In the genomic region with DNA sequence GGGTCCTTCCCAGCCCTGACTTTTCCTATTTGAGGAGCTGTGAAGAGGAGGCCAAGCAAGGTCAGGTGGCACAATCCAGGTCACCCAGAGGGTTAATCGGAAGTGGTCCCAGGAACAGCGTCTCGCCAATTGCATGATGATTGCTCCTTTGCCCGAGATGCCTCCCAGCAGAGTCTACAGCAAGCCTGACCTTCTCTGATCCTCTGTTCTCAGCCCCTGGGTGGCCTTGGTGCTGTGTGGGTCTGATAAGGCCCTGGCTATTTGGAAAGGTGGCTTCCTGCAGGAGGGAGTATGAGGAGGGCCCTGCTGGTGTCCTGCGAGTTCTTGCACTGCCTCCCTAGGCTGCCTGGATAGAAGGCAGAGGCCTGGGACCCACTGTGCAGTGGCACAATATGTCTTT, we compare ENCODE assay signal across 14 cellular contexts.
A peak's percentile ranks its signal among the peaks of the same experiment; 100 is the strongest.
DNase-seq lines count a peak whose midpoint lies in the region; TF ChIP-seq lines count a peak whose summit lies in the region.
"Had no signal": no experiment of that assay in that cellular context is flagged by ENCODE, and none has a peak within 500 bp of the region (broad histone marks: within the 10 kb centered on the region; RNA-seq: fewer than 3 reads in every experiment).

No MANE protein-coding gene starts in this region.

- H3K9ac ChIP-seq in mucosa of stomach (ENCODE audit: low read length): peak overlapping the region; percentile 11

- no peak overlapping the region for H3K4me2 ChIP-seq in hepatocyte
- H3K4me2 ChIP-seq: GM23338 had no signal

- H3K36me3 ChIP-seq in HEK293 (ENCODE audit: control insufficient read depth in 2 of 2, insufficient read depth in 1 of 2, low read length in 2 of 2): no peaks in the 10 kb centered on the region
- H3K36me3 ChIP-seq in hepatocyte (replicated peaks; ENCODE audit: insufficient read depth, low read depth): no peaks in the 10 kb centered on the region
- H3K36me3 ChIP-seq in mucosa of stomach (ENCODE audit: control insufficient read depth, insufficient read depth, low read length): no peaks in the 10 kb centered on the region
- no peaks in the 10 kb centered on the region for H3K36me3 ChIP-seq in stomach
- no peaks in the 10 kb centered on the region for H3K36me3 ChIP-seq in ascending aorta
- H3K36me3 ChIP-seq: BE2C had no signal

- 0 out of 2 replicates have a peak, but pooled peaks cover 3% of the 10 kb centered on the region for H3K4me1 ChIP-seq in HEK293 (ENCODE audit: control insufficient read depth, insufficient read depth, low read length)
- peaks cover 32% of the 10 kb centered on the region for H3K4me1 ChIP-seq in hepatocyte (ENCODE audit: insufficient read depth)
- H3K4me1 ChIP-seq in mucosa of stomach (ENCODE audit: control insufficient read depth, insufficient read depth, low read length): peaks cover 80% of the 10 kb centered on the region
- H3K4me1 ChIP-seq in stomach: peaks cover 23 to 61% (median 35%) of the 10 kb centered on the region in 4 donors
- H3K4me1 ChIP-seq in ascending aorta: peaks cover 0 to 6% of the 10 kb centered on the region in 2 donors
- H3K4me1 ChIP-seq: BE2C had no signal

- TF ChIP-seq POLR2A in stomach (IDR thresholded peaks at IDR 0.05) (no peak), erythroblast (IDR thresholded peaks at IDR 0.05; ENCODE audit: low read length) (no peak)

- TF ChIP-seq CTCF in HEK293 (tag by site-specific recombination; IDR thresholded peaks at IDR 0.05) (no peak), hepatocyte (IDR thresholded peaks at IDR 0.05; ENCODE audit: poor library complexity) (no peak), stomach (IDR thresholded peaks at IDR 0.05) (no peak), ascending aorta (IDR thresholded peaks at IDR 0.05) (no peak)

- no peaks in the 10 kb centered on the region for H3K79me2 ChIP-seq in hepatocyte

- 85% methylated on average over 5 of the region's 5 CpGs for WGBS in hepatocyte (ENCODE audit: low lambda C conversion rate, missing lambda C conversion rate)
- 66 to 95% (median 86%) methylated on average over 5 of the region's 5 CpGs for WGBS in stomach, 5 donors

- H3K9me2 ChIP-seq in hepatocyte (replicated peaks; ENCODE audit: insufficient read depth): no peaks in the 10 kb centered on the region

- no peak for DNase-seq in hepatocyte (ENCODE audit: low spot score)
- DNase-seq in stomach: no peak
- DNase-seq in erythroblast (lab: John Stamatoyannopoulos, UW): no peak
- DNase-seq in NOMO-1 (lab: John Stamatoyannopoulos, UW; ENCODE audit: unreplicated experiment in 2 of 2): no peak
- DNase-seq in inferior parietal cortex (ENCODE audit: extremely low spot score): no peak
- no peak for DNase-seq in ascending aorta (ENCODE audit: low spot score in 2 of 2)
- DNase-seq: 8988T; BE2C; Caco-2; CD4-positive, CD25-positive, alpha-beta regulatory T cell; H7 had no signal

- H3K4me3 ChIP-seq in HEK293 (ENCODE audit: low read depth, low read length): no peak overlapping the region
- H3K4me3 ChIP-seq in hepatocyte: no peak overlapping the region
- no peak overlapping the region for H3K4me3 ChIP-seq in mucosa of stomach (ENCODE audit: low read length)
- H3K4me3 ChIP-seq in stomach: no peak overlapping the region
- no peak overlapping the region for H3K4me3 ChIP-seq in ascending aorta
- H3K4me3 ChIP-seq: GM23338 had no signal

- POLR2A ChIA-PET in HEK293 (lab: Yijun Ruan, JAX): no interaction called here

- H3K9me3 ChIP-seq in HEK293 (ENCODE audit: control insufficient read depth, insufficient read depth, low read depth, low read length) (no peaks in the 10 kb centered on the region), hepatocyte (ENCODE audit: low read depth) (no peaks in the 10 kb centered on the region), mucosa of stomach (ENCODE audit: control insufficient read depth, low read length) (no peaks in the 10 kb centered on the region), stomach (no peaks in the 10 kb centered on the region), ascending aorta (no peaks in the 10 kb centered on the region)
- H3K9me3 ChIP-seq: BE2C, Caco-2 had no signal

- CTCF ChIA-PET in HEK293 (lab: Yijun Ruan, JAX): interaction anchor here (1.5 kb wide), 1 partner anchor 15 kb away, joined by 8 read pairs; no protein-coding TSS in a partner anchor

- H3K27ac ChIP-seq in HEK293 (ENCODE audit: extremely low read depth, low read depth, low read length) (no peak overlapping the region), hepatocyte (peak overlapping the region; percentile 57), stomach (peak overlapping the region in 3 of 5 donors; percentile 11 to 76 (median 71)), ascending aorta (no peak overlapping the region)

- TF ChIP-seq EP300 in stomach (IDR thresholded peaks at IDR 0.05): no peak

- no peaks in the 10 kb centered on the region for H4K20me1 ChIP-seq in hepatocyte (ENCODE audit: insufficient read depth, poor library complexity, severe bottlenecking)

- H3K27me3 ChIP-seq in hepatocyte: no peaks in the 10 kb centered on the region
- no peaks in the 10 kb centered on the region for H3K27me3 ChIP-seq in mucosa of stomach (ENCODE audit: control insufficient read depth, insufficient read depth, low read length)
- peaks cover 0 to 23% (median 0%) of the 10 kb centered on the region in 3 donors for H3K27me3 ChIP-seq in stomach
- no peaks in the 10 kb centered on the region for H3K27me3 ChIP-seq in ascending aorta
- H3K27me3 ChIP-seq: BE2C had no signal

- intact Hi-C loops in stomach (cut with DNase I; ENCODE audit: low total_unique reads): no loop called here
- intact Hi-C loops in ascending aorta (cut with DNase I): no loop called here

- H2AFZ ChIP-seq in hepatocyte: no peak overlapping the region
- H2AFZ ChIP-seq: GM23338 had no signal

TF ChIP-seq in HEK293, 187 proteins besides CTCF, POLR2A, EP300 and RAD21:
- TF ChIP-seq GLIS1 (tag by site-specific recombination; IDR thresholded peaks at IDR 0.05) (peak; percentile 70), ZIC2 (tag by site-specific recombination; IDR thresholded peaks at IDR 0.05) (0 out of 2 replicates have a peak, but pooled peaks have one; percentile 15), ZNF302 (tag by site-specific recombination; IDR thresholded peaks at IDR 0.05; ENCODE audit: low read depth) (no peak)

Comparison
In these comparisons a context has a peak if more than half of its experiments do, and no peak if none do; other contexts are left out.
1. H3K27ac ChIP-seq: peak in hepatocyte (single experiment) and stomach (3 of 5); none in HEK293 (single experiment) and ascending aorta (0 of 2).